1 cellular context compared by ENCODE assay signal in genomic region chr3:71066356-71066755, GRCh38.
TF ChIP-seq lines count a peak whose summit lies in the region.

No MANE protein-coding gene starts in this region.

TF ChIP-seq in GM23338, 12 proteins besides CTCF, POLR2A, EP300 and RAD21 (continued from another document):
- TF ChIP-seq REST (IDR thresholded peaks at IDR 0.05; ENCODE audit: unreplicated experiment) (no peak), ETS1 (IDR thresholded peaks at IDR 0.05) (no peak), STAT1 (IDR thresholded peaks at IDR 0.05; ENCODE audit: unreplicated experiment) (no peak)
